ENCODE assay signal across 19 cellular contexts in genomic region chr3:43867673-43868072, GRCh38.
A peak's percentile ranks its signal among the peaks of the same experiment; 100 is the strongest.
DNase-seq lines count a peak whose midpoint lies in the region; ATAC-seq and TF ChIP-seq lines count a peak whose summit lies in the region.
"Had no signal": no experiment of that assay in that cellular context is flagged by ENCODE, and none has a peak within 500 bp of the region (broad histone marks: within the 10 kb centered on the region; RNA-seq: fewer than 3 reads in every experiment).

No MANE protein-coding gene starts in this region.

- H3K9me3 Mint-ChIP-seq in stimulated activated naive CD8-positive, alpha-beta T cell treated with anti-CD3 and anti-CD28 coated beads, Interleukin-15, amount 100 ng/mL, for 72 hours = no peaks in the 10 kb centered on the region
- H3K9me3 Mint-ChIP-seq: CD4-positive, alpha-beta T cell had no signal

- intact Hi-C loops in adrenal gland (cut with DNase I) = no loop called here

- TF ChIP-seq POLR2A in adrenal gland (IDR thresholded peaks at IDR 0.05) = no peak

- DNase-seq in GM04503 (ENCODE audit: low read depth) (peak; percentile 90), adrenal gland (peak; percentile 24 to 81 (median 65)), fibroblast of peridontal ligament (ENCODE audit: extremely low read depth) (peak; percentile 85), skeletal muscle cell (ENCODE audit: low read depth) (peak; percentile 85), T-helper 2 cell (no peak), NCI-H1417 treated with DMSO at 0.1 percent for 48 hours (lab: John Stamatoyannopoulos, UW) (no peak), NCI-H128 (lab: John Stamatoyannopoulos, UW; ENCODE audit: unreplicated experiment) (no peak)
- no peak for DNase-seq in stimulated activated naive CD8-positive, alpha-beta T cell treated with anti-CD3 and anti-CD28 coated beads, Interleukin-15, amount 100 ng/mL, for 72 hours
- DNase-seq: activated CD4-positive, CD25-positive, alpha-beta regulatory T cell; activated CD8-positive, alpha-beta memory T cell treated with anti-CD3 and anti-CD28 coated beads, Interleukin-2, amount 10 ng/mL, durations not matched to agents 7 days and 5 days; activated naive CD4-positive, alpha-beta T cell; CD4-positive, alpha-beta T cell; effector CD8-positive, alpha-beta T cell; head of caudate nucleus; NCI-H1694 treated with DMSO at 0.1 percent for 48 hours; NCI-H510A; stomach had no signal

- WGBS in adrenal gland, 4 donors = 26 to 38% (median 30%) methylated on average over 2 of the region's 2 CpGs

- no peak for ATAC-seq in stimulated activated naive CD8-positive, alpha-beta T cell treated with anti-CD3 and anti-CD28 coated beads, Interleukin-15, amount 100 ng/mL, for 72 hours
- ATAC-seq: activated CD8-positive, alpha-beta memory T cell treated with anti-CD3 and anti-CD28 coated beads, Interleukin-2, amount 10 ng/mL, durations not matched to agents 7 days and 5 days; pancreas had no signal

- H3K9me3 ChIP-seq in adrenal gland (replicated peaks in 1 of 3) = no peaks in the 10 kb centered on the region
- H3K9me3 ChIP-seq: pancreas, stomach had no signal

- no peaks in the 10 kb centered on the region for H3K27me3 ChIP-seq in adrenal gland
- H3K27me3 ChIP-seq: cardiac muscle cell, pancreas had no signal

- H3K27ac Mint-ChIP-seq in stimulated activated naive CD8-positive, alpha-beta T cell treated with anti-CD3 and anti-CD28 coated beads, Interleukin-15, amount 100 ng/mL, for 72 hours = no peak overlapping the region
- H3K27ac Mint-ChIP-seq: activated CD8-positive, alpha-beta memory T cell treated with anti-CD3 and anti-CD28 coated beads, Interleukin-2, amount 10 ng/mL, durations not matched to agents 7 days and 5 days; CD4-positive, alpha-beta T cell had no signal

- no peak for TF ChIP-seq CTCF in adrenal gland (IDR thresholded peaks at IDR 0.05)

- H3K4me3 Mint-ChIP-seq in stimulated activated naive CD8-positive, alpha-beta T cell treated with anti-CD3 and anti-CD28 coated beads, Interleukin-15, amount 100 ng/mL, for 72 hours = no peak overlapping the region
- H3K4me3 Mint-ChIP-seq: activated CD8-positive, alpha-beta memory T cell treated with anti-CD3 and anti-CD28 coated beads, Interleukin-2, amount 10 ng/mL, durations not matched to agents 7 days and 5 days; CD4-positive, alpha-beta T cell had no signal

- peaks cover 61% of the 10 kb centered on the region for H3K27me3 Mint-ChIP-seq in stimulated activated naive CD8-positive, alpha-beta T cell treated with anti-CD3 and anti-CD28 coated beads, Interleukin-15, amount 100 ng/mL, for 72 hours

- peaks cover 5% of the 10 kb centered on the region for H3K4me1 Mint-ChIP-seq in stimulated activated naive CD8-positive, alpha-beta T cell treated with anti-CD3 and anti-CD28 coated beads, Interleukin-15, amount 100 ng/mL, for 72 hours
- H3K4me1 Mint-ChIP-seq: activated CD8-positive, alpha-beta memory T cell treated with anti-CD3 and anti-CD28 coated beads, Interleukin-2, amount 10 ng/mL, durations not matched to agents 7 days and 5 days had no signal

- H3K36me3 ChIP-seq in adrenal gland (replicated peaks in 1 of 2) = no peaks in the 10 kb centered on the region
- H3K36me3 ChIP-seq: cardiac muscle cell, pancreas, stomach had no signal

- H3K4me1 ChIP-seq in adrenal gland (replicated peaks in 1 of 2) = no peaks in the 10 kb centered on the region

- H3K4me3 ChIP-seq in adrenal gland (no peak overlapping the region), skeletal muscle cell (ENCODE audit: low read depth, low read length) (no peak overlapping the region)
- H3K4me3 ChIP-seq: cardiac muscle cell, pancreas, stomach had no signal

- H3K27ac ChIP-seq in adrenal gland = no peak overlapping the region
- H3K27ac ChIP-seq: cardiac muscle cell, pancreas, stomach had no signal

Comparison
In these comparisons a context has a peak if more than half of its experiments do, and no peak if none do; other contexts are left out.
1. DNase-seq: peak in GM04503 (single experiment), adrenal gland (7 of 7), fibroblast of peridontal ligament (single experiment) and skeletal muscle cell (single experiment); none in T-helper 2 cell (0 of 5), NCI-H1417 treated with DMSO at 0.1 percent for 48 hours (single experiment), NCI-H128 (single experiment) and stimulated activated naive CD8-positive, alpha-beta T cell treated with anti-CD3 and anti-CD28 coated beads, Interleukin-15, amount 100 ng/mL, for 72 hours (0 of 2).